Comparison of ENCODE assay signal across 34 cellular contexts in the genomic region with DNA sequence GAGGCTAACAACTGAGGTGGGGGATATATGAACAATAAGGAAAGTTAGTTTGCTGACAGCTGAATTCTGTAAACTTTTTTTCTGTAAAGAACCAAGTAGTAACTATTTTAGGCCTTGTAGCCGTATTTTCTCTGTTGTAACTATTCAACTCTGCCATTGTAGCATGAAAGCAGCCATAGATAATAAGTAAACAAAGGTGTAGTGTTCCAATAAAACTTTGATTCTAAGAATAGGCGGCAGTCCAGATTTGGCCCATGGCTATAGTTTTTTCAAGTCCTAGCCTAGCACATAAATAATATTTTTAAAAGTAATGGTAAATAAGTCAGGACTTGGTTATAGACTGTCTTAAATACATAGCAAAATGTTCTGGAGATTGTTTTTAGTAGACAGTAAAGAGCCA.
"Had no signal": no experiment of that assay in that cellular context is flagged by ENCODE, and none has a peak within 500 bp of the region (broad histone marks: within the 10 kb centered on the region; RNA-seq: fewer than 3 reads in every experiment).

No MANE protein-coding gene starts in this region.

- H3K4me2 ChIP-seq: KMS-11 had no signal

- H3K36me3 ChIP-seq: MG63 had no signal

- DNase-seq: Karpas-422, Kasumi-1, KG1, MG63, MM.1S, MV-4-11, NCI-H1048, NCI-H1092, NCI-H1092 treated with DMSO at 0.1 percent for 48 hours, NCI-H1105, NCI-H1105 treated with DMSO at 0.1 percent for 48 hours, NCI-H1417, NCI-H1417 treated with DMSO at 0.1 percent for 48 hours, NCI-H1436, NCI-H1436 treated with DMSO at 0.1 percent for 48 hours, NCI-H146, NCI-H1694, NCI-H1694 treated with DMSO at 0.1 percent for 48 hours, NCI-H187, NCI-H187 treated with DMSO at 0.1 percent for 48 hours, NCI-H1930, NCI-H2029, NCI-H2029 treated with DMSO at 0.1 percent for 48 hours, NCI-H2081, NCI-H2081 treated with DMSO at 0.1 percent for 48 hours, NCI-H2107, NCI-H2171, NCI-H2171 treated with DMSO at 0.1 percent for 48 hours, NCI-H2227 treated with DMSO at 0.1 percent for 48 hours, NCI-H226, NCI-H345, NCI-H446, NCI-H446 treated with DMSO at 0.1 percent for 48 hours had no signal

- H3K4me3 ChIP-seq: MG63 had no signal

- H3K27me3 ChIP-seq: MG63 had no signal

- H3K27ac ChIP-seq: KMS-11 had no signal
